ENCODE assay signal across 4 cellular contexts in the genomic region with DNA sequence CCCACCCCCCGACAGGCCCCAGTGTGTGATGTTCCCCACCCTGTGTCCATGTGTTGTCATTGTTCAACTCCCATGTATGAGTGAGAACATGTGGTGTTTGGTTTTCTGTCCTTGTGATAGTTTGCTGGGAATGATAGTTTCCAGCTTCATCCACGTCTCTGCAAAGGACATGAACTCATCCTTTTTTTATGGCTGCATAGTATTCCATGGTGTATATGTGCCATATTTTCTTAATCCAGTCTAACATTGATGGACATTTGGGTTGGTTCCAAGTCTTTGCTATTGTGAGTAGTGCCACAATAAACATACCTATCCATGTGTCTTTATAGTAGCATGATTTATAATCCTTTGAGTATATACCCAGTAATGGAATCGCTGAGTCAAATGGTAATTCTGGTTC. TPM values are rescaled to one million over a fixed set of nuclear protein-coding genes. Genes with fewer than 3 reads are reported as not detected.
"Had no signal": no experiment of that assay in that cellular context is flagged by ENCODE, and none has a peak within 500 bp of the region (broad histone marks: within the 10 kb centered on the region; RNA-seq: fewer than 3 reads in every experiment).

No MANE protein-coding gene starts in this region.

RNA-seq across cellular contexts. Expression of a gene that starts 26.4 kb away (rescaled TPM):
- total RNA-seq: HT-29, HT1080 had no signal
- polyA plus RNA-seq: IgD-negative memory B cell, IMR-90 had no signal
